43 cellular contexts compared by ENCODE assay signal in the genomic region with DNA sequence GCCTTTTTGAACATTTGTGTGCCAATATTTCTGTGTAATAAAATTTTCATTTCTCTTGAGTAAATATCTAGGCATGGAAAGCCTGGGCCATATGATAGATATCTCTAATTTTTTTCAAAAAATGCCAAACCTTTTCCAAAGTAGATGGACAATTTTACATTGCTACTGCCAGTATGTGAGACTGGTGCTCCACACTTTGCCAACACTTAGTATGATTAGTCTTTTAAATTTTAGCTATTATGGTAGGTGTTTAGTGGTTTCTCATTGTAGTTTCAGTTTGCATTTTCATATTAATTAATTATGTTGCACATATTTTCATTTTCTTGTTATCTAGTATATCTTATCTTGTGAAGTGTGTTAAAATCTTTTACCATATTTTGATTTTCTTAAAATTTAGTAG. TPM values are rescaled to one million over a fixed set of nuclear protein-coding genes. Genes with fewer than 3 reads are reported as not detected.
"Had no signal": no experiment of that assay in that cellular context is flagged by ENCODE, and none has a peak within 500 bp of the region (broad histone marks: within the 10 kb centered on the region; RNA-seq: fewer than 3 reads in every experiment).

No MANE protein-coding gene starts in this region.

- H3K4me3 Mint-ChIP-seq: activated naive CD4-positive, alpha-beta T cell treated with anti-CD3 and anti-CD28 coated beads for 36 hours; activated naive CD4-positive, alpha-beta T cell treated with anti-CD3 and anti-CD28 coated beads, Interleukin-2, amount 10 ng/mL, durations not matched to agents 7 days and 5 days; activated naive CD4-positive, alpha-beta T cell treated with anti-CD3 and anti-CD28 coated beads, Interleukin-2, amount 50 U/mL, for 24 hours; activated naive CD8-positive, alpha-beta T cell; activated naive CD8-positive, alpha-beta T cell treated with anti-CD3 and anti-CD28 coated beads for 36 hours; activated naive CD8-positive, alpha-beta T cell treated with anti-CD3 and anti-CD28 coated beads, Interleukin-2, amount 10 ng/mL, durations not matched to agents 7 days and 5 days; activated naive CD8-positive, alpha-beta T cell treated with anti-CD3 and anti-CD28 coated beads, Interleukin-2, amount 50 U/mL, for 24 hours; activated T-cell treated with anti-CD3 and anti-CD28 coated beads, Interleukin-2, amount 50 U/mL, for 24 hours; activated T-cell treated with anti-CD3 and anti-CD28 coated beads, Interleukin-2, amount 50 U/mL, for 4 hours; activated T-cell treated with anti-CD3 and anti-CD28 coated beads, Interleukin-2, amount 50 U/mL, for 72 hours; activated T-helper 1 cell treated with anti-CD3 and anti-CD28 coated beads, Interleukin-12 subunit alpha, Interleukin-12 subunit beta, Interleukin-2, Interleukin-4 antibody, amounts not matched to agents 30 ng/mL and 10 ng/mL and 1 ng/mL, durations not matched to agents 14 hours and 24 hours and 36 hours; activated T-helper 17 cell treated with anti-CD3 and anti-CD28 coated beads, Interleukin-2, amount 50 U/mL, for 72 hours; brain; central memory CD8-positive, alpha-beta T cell had no signal

- H3K27me3 ChIP-seq: adrenal gland, ascending aorta, body of pancreas, brain microvascular endothelial cell, breast epithelium, cardiac muscle cell had no signal

- FAIRE-seq: astrocyte, bronchial epithelial cell had no signal

- H3K36me3 ChIP-seq: adrenal gland, ascending aorta, brain microvascular endothelial cell, breast epithelium, cardiac muscle cell had no signal

- ATAC-seq: activated naive CD4-positive, alpha-beta T cell treated with anti-CD3 and anti-CD28 coated beads, Interleukin-2, amount 50 U/mL, for 72 hours; activated naive CD8-positive, alpha-beta T cell treated with anti-CD3 and anti-CD28 coated beads, Interleukin-2, amount 50 U/mL, for 24 hours; activated T-cell treated with anti-CD3 and anti-CD28 coated beads, Interleukin-2, amount 50 U/mL, for 4 hours; activated T-cell treated with anti-CD3 and anti-CD28 coated beads, Interleukin-2, amount 50 U/mL, for 72 hours; activated T-helper 17 cell treated with anti-CD3 and anti-CD28 coated beads, Interleukin-2, amount 50 U/mL, for 72 hours; body of pancreas had no signal

- H3K27me3 Mint-ChIP-seq: activated naive CD4-positive, alpha-beta T cell treated with anti-CD3 and anti-CD28 coated beads, Interleukin-2, amount 10 ng/mL, durations not matched to agents 7 days and 5 days; brain had no signal

- H3K4me1 Mint-ChIP-seq: activated naive CD4-positive, alpha-beta T cell treated with anti-CD3 and anti-CD28 coated beads, Interleukin-2, amount 10 ng/mL, durations not matched to agents 7 days and 5 days; activated naive CD4-positive, alpha-beta T cell treated with anti-CD3 and anti-CD28 coated beads, Interleukin-2, amount 50 U/mL, for 24 hours; activated naive CD8-positive, alpha-beta T cell treated with anti-CD3 and anti-CD28 coated beads for 36 hours; activated naive CD8-positive, alpha-beta T cell treated with anti-CD3 and anti-CD28 coated beads, Interleukin-2, amount 10 ng/mL, durations not matched to agents 7 days and 5 days; activated naive CD8-positive, alpha-beta T cell treated with anti-CD3 and anti-CD28 coated beads, Interleukin-2, amount 50 U/mL, for 24 hours; activated T-helper 17 cell treated with anti-CD3 and anti-CD28 coated beads, Interleukin-2, amount 50 U/mL, for 72 hours; brain; central memory CD8-positive, alpha-beta T cell had no signal

- H3K9me3 ChIP-seq: adrenal gland, body of pancreas had no signal

- H3K4me3 ChIP-seq: adrenal gland, ascending aorta, body of pancreas, breast epithelium, cardiac muscle cell had no signal

- H3K36me3 Mint-ChIP-seq: activated naive CD4-positive, alpha-beta T cell treated with anti-CD3 and anti-CD28 coated beads, Interleukin-2, amount 10 ng/mL, durations not matched to agents 7 days and 5 days; activated naive CD4-positive, alpha-beta T cell treated with anti-CD3 and anti-CD28 coated beads, Interleukin-2, amount 50 U/mL, for 24 hours; activated naive CD8-positive, alpha-beta T cell treated with anti-CD3 and anti-CD28 coated beads for 36 hours; activated naive CD8-positive, alpha-beta T cell treated with anti-CD3 and anti-CD28 coated beads, Interleukin-2, amount 10 ng/mL, durations not matched to agents 7 days and 5 days; brain had no signal

- H3K4me1 ChIP-seq: adrenal gland, ascending aorta, body of pancreas, breast epithelium had no signal

- H3K9me3 Mint-ChIP-seq: activated naive CD4-positive, alpha-beta T cell treated with anti-CD3 and anti-CD28 coated beads, Interleukin-2, amount 10 ng/mL, durations not matched to agents 7 days and 5 days; activated naive CD4-positive, alpha-beta T cell treated with anti-CD3 and anti-CD28 coated beads, Interleukin-2, amount 50 U/mL, for 24 hours; activated T-helper 1 cell treated with anti-CD3 and anti-CD28 coated beads, Interleukin-12 subunit alpha, Interleukin-12 subunit beta, Interleukin-2, Interleukin-4 antibody, amounts not matched to agents 30 ng/mL and 10 ng/mL and 1 ng/mL, durations not matched to agents 14 hours and 24 hours and 36 hours; activated T-helper 17 cell treated with anti-CD3 and anti-CD28 coated beads, Interleukin-2, amount 50 U/mL, for 72 hours; central memory CD8-positive, alpha-beta T cell had no signal

- DNase-seq: activated effector memory CD4-positive, alpha-beta T cell treated with anti-CD3 and anti-CD28 coated beads, Interleukin-2, amount 50 U/mL, for 16 hours; activated effector memory CD4-positive, alpha-beta T cell treated with Interleukin-2 at 50 U/mL for 16 hours; activated gamma-delta T cell; activated gamma-delta T cell treated with Interleukin-2 at 50 U/mL for 16 hours; activated naive CD4-positive, alpha-beta T cell; activated naive CD4-positive, alpha-beta T cell treated with anti-CD3 and anti-CD28 coated beads for 36 hours; activated naive CD4-positive, alpha-beta T cell treated with anti-CD3 and anti-CD28 coated beads, Interleukin-2, amount 10 ng/mL, durations not matched to agents 7 days and 5 days; activated naive CD4-positive, alpha-beta T cell treated with anti-CD3 and anti-CD28 coated beads, Interleukin-2, amount 50 U/mL, for 16 hours; activated naive CD4-positive, alpha-beta T cell treated with Interleukin-2 at 50 U/mL for 16 hours; activated naive CD8-positive, alpha-beta T cell treated with anti-CD3 and anti-CD28 coated beads for 36 hours; activated naive CD8-positive, alpha-beta T cell treated with anti-CD3 and anti-CD28 coated beads, Interleukin-2, amount 10 ng/mL, durations not matched to agents 7 days and 5 days; activated naive CD8-positive, alpha-beta T cell treated with anti-CD3 and anti-CD28 coated beads, Interleukin-2, amount 50 U/mL, for 24 hours; activated T-cell treated with anti-CD3 and anti-CD28 coated beads, Interleukin-2, amount 50 U/mL, for 24 hours; activated T-cell treated with anti-CD3 and anti-CD28 coated beads, Interleukin-2, amount 50 U/mL, for 4 hours; activated T-cell treated with anti-CD3 and anti-CD28 coated beads, Interleukin-2, amount 50 U/mL, for 48 hours; activated T-cell treated with anti-CD3 and anti-CD28 coated beads, Interleukin-2, amount 50 U/mL, for 72 hours; adrenal gland; amniotic stem cell; amygdala; anterior cingulate cortex; aorta; body of pancreas; brain microvascular endothelial cell; caudate nucleus; central memory CD4-positive, alpha-beta T cell; cerebellar nuclear complex had no signal

- H3K27ac Mint-ChIP-seq: activated naive CD4-positive, alpha-beta T cell treated with anti-CD3 and anti-CD28 coated beads for 36 hours; activated naive CD4-positive, alpha-beta T cell treated with anti-CD3 and anti-CD28 coated beads, Interleukin-2, amount 10 ng/mL, durations not matched to agents 7 days and 5 days; activated naive CD4-positive, alpha-beta T cell treated with anti-CD3 and anti-CD28 coated beads, Interleukin-2, amount 50 U/mL, for 24 hours; activated naive CD4-positive, alpha-beta T cell treated with anti-CD3 and anti-CD28 coated beads, Interleukin-2, amount 50 U/mL, for 72 hours; activated naive CD8-positive, alpha-beta T cell; activated naive CD8-positive, alpha-beta T cell treated with anti-CD3 and anti-CD28 coated beads for 36 hours; activated naive CD8-positive, alpha-beta T cell treated with anti-CD3 and anti-CD28 coated beads, Interleukin-2, amount 10 ng/mL, durations not matched to agents 7 days and 5 days; activated naive CD8-positive, alpha-beta T cell treated with anti-CD3 and anti-CD28 coated beads, Interleukin-2, amount 50 U/mL, for 24 hours; activated T-cell treated with anti-CD3 and anti-CD28 coated beads, Interleukin-2, amount 50 U/mL, for 24 hours; activated T-cell treated with anti-CD3 and anti-CD28 coated beads, Interleukin-2, amount 50 U/mL, for 72 hours; activated T-helper 1 cell treated with anti-CD3 and anti-CD28 coated beads, Interleukin-12 subunit alpha, Interleukin-12 subunit beta, Interleukin-2, Interleukin-4 antibody, amounts not matched to agents 30 ng/mL and 10 ng/mL and 1 ng/mL, durations not matched to agents 14 hours and 24 hours and 36 hours; activated T-helper 17 cell treated with anti-CD3 and anti-CD28 coated beads, Interleukin-2, amount 50 U/mL, for 72 hours; activated T-helper 2 cell treated with anti-CD3 and anti-CD28 coated beads, Interferon-gamma antibody, Interleukin-2, Interleukin-4, amounts not matched to agents 10 μg/mL and 5 μg/mL and 100 μg/mL, durations not matched to agents 14 hours and 24 hours and 36 hours; brain had no signal

- H3K27ac ChIP-seq: adrenal gland, ascending aorta, body of pancreas, brain microvascular endothelial cell, breast epithelium, cardiac muscle cell had no signal

RNA-seq across cellular contexts. Expression of gene TBXT, which starts 52.0 kb away (rescaled TPM):
- total RNA-seq: activated naive CD4-positive, alpha-beta T cell treated with anti-CD3 and anti-CD28 coated beads for 36 hours; activated naive CD4-positive, alpha-beta T cell treated with anti-CD3 and anti-CD28 coated beads, Interleukin-2, amount 50 U/mL, for 72 hours; activated naive CD8-positive, alpha-beta T cell treated with anti-CD3 and anti-CD28 coated beads for 36 hours; activated naive CD8-positive, alpha-beta T cell treated with anti-CD3 and anti-CD28 coated beads, Interleukin-2, amount 10 ng/mL, durations not matched to agents 7 days and 5 days; activated T-cell treated with anti-CD3 and anti-CD28 coated beads, Interleukin-2, amount 50 U/mL, for 4 hours; activated T-cell treated with anti-CD3 and anti-CD28 coated beads, Interleukin-2, amount 50 U/mL, for 72 hours; activated T-helper 1 cell treated with anti-CD3 and anti-CD28 coated beads, Interleukin-12 subunit alpha, Interleukin-12 subunit beta, Interleukin-2, Interleukin-4 antibody, amounts not matched to agents 30 ng/mL and 10 ng/mL and 1 ng/mL, durations not matched to agents 14 hours and 24 hours and 36 hours; activated T-helper 17 cell treated with anti-CD3 and anti-CD28 coated beads, Interleukin-2, amount 50 U/mL, for 72 hours; activated T-helper 2 cell treated with anti-CD3 and anti-CD28 coated beads, Interferon-gamma antibody, Interleukin-2, Interleukin-4, amounts not matched to agents 10 μg/mL and 5 μg/mL and 100 μg/mL, durations not matched to agents 14 hours and 24 hours and 36 hours; adrenal gland; aorta; ascending aorta; astrocyte; body of pancreas; breast epithelium; bronchial epithelial cell; cardiac muscle cell; cardiac septum; cerebellum; chondrocyte had no signal
- polyA plus RNA-seq: adipose tissue, adrenal gland, aorta, cardiac muscle cell had no signal
